ENCODE assay signal across 26 cellular contexts in the genomic region with DNA sequence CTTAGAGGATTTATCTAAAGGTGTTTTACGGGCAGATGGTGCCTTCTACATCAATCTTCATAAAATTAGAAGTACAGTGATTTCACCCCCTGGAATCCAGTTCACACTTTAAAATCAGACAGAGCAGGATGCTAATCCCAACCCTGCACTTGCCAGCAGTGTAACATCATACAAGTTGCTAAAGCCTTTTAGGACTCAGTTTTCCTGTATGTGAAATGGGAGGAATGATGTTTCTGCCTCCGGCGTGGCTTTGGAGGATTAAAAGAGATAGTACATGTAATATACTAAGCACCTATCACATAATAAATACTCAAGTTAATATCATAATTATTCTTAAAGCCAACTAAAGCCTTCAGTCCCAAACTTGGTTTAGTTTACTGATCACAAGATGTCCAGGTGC.
"Had no signal": no experiment of that assay in that cellular context is flagged by ENCODE, and none has a peak within 500 bp of the region (broad histone marks: within the 10 kb centered on the region; RNA-seq: fewer than 3 reads in every experiment).

No MANE protein-coding gene starts in this region.

- FAIRE-seq: endometrium, islet of Langerhans, keratinocyte had no signal

- H3K9me3 ChIP-seq: colonic mucosa, gastrocnemius medialis had no signal

- H3K36me3 ChIP-seq: colonic mucosa, esophagus squamous epithelium, gastrocnemius medialis, heart right ventricle, left lung, lower lobe of right lung had no signal

- DNase-seq: colonic mucosa; cortex of kidney; effector CD8-positive, alpha-beta T cell; effector memory CD8-positive, alpha-beta T cell; endodermal cell; erythroblast; esophagus squamous epithelium; foreskin fibroblast; foreskin melanocyte; gastrocnemius medialis; glutamatergic neuron; head of caudate nucleus; heart right ventricle; hippocampal formation; left cardiac atrium; left lung; left ventricle myocardium superior; lower lobe of right lung; mesenchymal stem cell; mucosa of descending colon; naive B cell had no signal

- H3K4me3 ChIP-seq: colonic mucosa, esophagus squamous epithelium, gastrocnemius medialis, heart right ventricle, left lung, lower lobe of right lung, mucosa of descending colon had no signal

- H3K27ac ChIP-seq: colonic mucosa, epithelial cell of prostate, esophagus squamous epithelium, gastrocnemius medialis, heart right ventricle, left lung, lower lobe of right lung had no signal

- H3K4me1 ChIP-seq: colonic mucosa, esophagus squamous epithelium, gastrocnemius medialis, lower lobe of right lung had no signal

- H3K27me3 ChIP-seq: colonic mucosa, esophagus squamous epithelium, gastrocnemius medialis, heart right ventricle, left lung had no signal

- ATAC-seq: effector memory CD8-positive, alpha-beta T cell; esophagus mucosa; gastrocnemius medialis; heart right ventricle; left cardiac atrium; left lung; left ventricle myocardium superior; lower lobe of right lung; mucosa of descending colon had no signal
